Comparison of ENCODE assay signal across 8 cellular contexts in genomic region chr13:78660130-78660857, GRCh38. TPM values are rescaled to one million over a fixed set of nuclear protein-coding genes. Genes with fewer than 3 reads are reported as not detected.
DNase-seq lines count a peak whose midpoint lies in the region; ATAC-seq and TF ChIP-seq lines count a peak whose summit lies in the region.

No MANE protein-coding gene starts in this region.

- H3K27ac Mint-ChIP-seq in effector memory CD8-positive, alpha-beta T cell = peak overlapping the region; percentile 98 to 99
- H3K27ac Mint-ChIP-seq in neural crest cell (ENCODE audit: unreplicated experiment) = no peak overlapping the region

- peaks cover 25% of the 10 kb centered on the region for H3K36me3 Mint-ChIP-seq in effector memory CD8-positive, alpha-beta T cell (ENCODE audit: insufficient read depth)
- peaks cover 7% of the 10 kb centered on the region for H3K36me3 Mint-ChIP-seq in neural crest cell (ENCODE audit: low read depth)

- H3K27me3 Mint-ChIP-seq in effector memory CD8-positive, alpha-beta T cell = peaks cover 9 to 10% of the 10 kb centered on the region in 2 donors
- H3K27me3 Mint-ChIP-seq in neural crest cell (ENCODE audit: low read depth) = peaks cover 3% of the 10 kb centered on the region

- H3K4me3 Mint-ChIP-seq in effector memory CD8-positive, alpha-beta T cell = peak overlapping the region; percentile 100
- H3K4me3 Mint-ChIP-seq in neural crest cell = peak overlapping the region; percentile 64

- peak; percentile 10 for DNase-seq in activated gamma-delta T cell treated with Interleukin-2 at 50 U/mL for 16 hours
- DNase-seq in activated gamma-delta T cell (lab: John Stamatoyannopoulos, UW) = no peak
- DNase-seq in RPMI8226 = peak; percentile 11
- no peak for DNase-seq in effector memory CD8-positive, alpha-beta T cell
- DNase-seq in neural crest cell (ENCODE audit: low read depth, low spot score) = no peak
- DNase-seq in NCI-H2081 treated with DMSO at 0.1 percent for 48 hours (lab: John Stamatoyannopoulos, UW) = no peak
- no peak for DNase-seq in NCI-H1930 (lab: John Stamatoyannopoulos, UW)

- no peak for ATAC-seq in effector memory CD8-positive, alpha-beta T cell (replicated peaks)
- no peak for ATAC-seq in HG02840 (IDR thresholded peaks at IDR 0.05; ENCODE audit: low FRiP score, unreplicated experiment)

- no peak for TF ChIP-seq CTCF in neural crest cell (conservative IDR thresholded peaks at IDR 0.05)

- H3K9me3 Mint-ChIP-seq in effector memory CD8-positive, alpha-beta T cell = no peaks in the 10 kb centered on the region
- H3K9me3 Mint-ChIP-seq in neural crest cell = no peaks in the 10 kb centered on the region

- H3K4me1 Mint-ChIP-seq in effector memory CD8-positive, alpha-beta T cell (ENCODE audit: low read depth in 2 of 2) = peaks cover 26 to 29% of the 10 kb centered on the region in 2 donors
- H3K4me1 Mint-ChIP-seq in neural crest cell = peaks cover 28% of the 10 kb centered on the region

RNA-seq across cellular contexts. Expression of gene OBI1, which starts 1.3 kb away (rescaled TPM):
- total RNA-seq in neural crest cell = 26.1 and 28.4 TPM in 2 replicates

RNA-seq across cellular contexts. Expression of gene POU4F1, which starts 56.9 kb away (rescaled TPM):
- 0.19 and 0.41 TPM in 2 replicates for total RNA-seq in neural crest cell

Comparison
In these comparisons a context has a peak if more than half of its experiments do, and no peak if none do; other contexts are left out.
1. DNase-seq: peak in activated gamma-delta T cell treated with Interleukin-2 at 50 U/mL for 16 hours (single experiment) and RPMI8226 (single experiment); none in activated gamma-delta T cell (single experiment), effector memory CD8-positive, alpha-beta T cell (0 of 3), neural crest cell (single experiment), NCI-H2081 treated with DMSO at 0.1 percent for 48 hours (single experiment) and NCI-H1930 (0 of 2).